Comparison of ENCODE assay signal across 8 cellular contexts in genomic region chr2:171703574-171704347, GRCh38. TPM values are rescaled to one million over a fixed set of nuclear protein-coding genes. Genes with fewer than 3 reads are reported as not detected.
DNase-seq lines count a peak whose midpoint lies in the region; ATAC-seq, FAIRE-seq and TF ChIP-seq lines count a peak whose summit lies in the region.

No MANE protein-coding gene starts in this region.

- H3K4me1 ChIP-seq in OCI-LY1 (ENCODE audit: insufficient read depth, low read length, severe bottlenecking) (peaks cover 4% of the 10 kb centered on the region), osteoblast (ENCODE audit: insufficient read depth, low read length) (peaks cover 10% of the 10 kb centered on the region)

- H3K79me2 ChIP-seq in OCI-LY1 (ENCODE audit: insufficient read depth, low read length) (no peaks in the 10 kb centered on the region), osteoblast (ENCODE audit: insufficient read depth, low read length) (peaks cover 73% of the 10 kb centered on the region)

- no peak for ATAC-seq in HG03039 (IDR thresholded peaks at IDR 0.05; ENCODE audit: unreplicated experiment)
- no peak for ATAC-seq in HG03432 (IDR thresholded peaks at IDR 0.05; ENCODE audit: unreplicated experiment)
- no peak for ATAC-seq in GM21737 (IDR thresholded peaks at IDR 0.05; ENCODE audit: unreplicated experiment)

- peak; percentile 68 for FAIRE-seq in GM12892 (lab: Jason Lieb, UNC)

- no peak overlapping the region for H3K9ac ChIP-seq in OCI-LY1 (ENCODE audit: low read length)

- H3K4me3 ChIP-seq in OCI-LY1 (ENCODE audit: low read depth, low read length, poor library complexity, severe bottlenecking) (no peak overlapping the region), epithelial cell of proximal tubule (ENCODE audit: low read depth, low read length) (no peak overlapping the region), osteoblast (ENCODE audit: insufficient read depth, low read length) (no peak overlapping the region)

- peak; percentile 70 for TF ChIP-seq CTCF in OCI-LY1 (IDR thresholded peaks at IDR 0.05; ENCODE audit: low read length)
- peak; percentile 51 for TF ChIP-seq CTCF in epithelial cell of proximal tubule (conservative IDR thresholded peaks at IDR 0.05; ENCODE audit: low read depth, low read length)
- TF ChIP-seq CTCF in osteoblast (IDR thresholded peaks at IDR 0.05; ENCODE audit: extremely low read depth, low read depth, low read length), result peak; percentile 65

- H2AFZ ChIP-seq in OCI-LY1 (ENCODE audit: low read length), result no peak overlapping the region
- H2AFZ ChIP-seq in osteoblast (ENCODE audit: low read length), result no peak overlapping the region

- no peak overlapping the region for H3K4me2 ChIP-seq in OCI-LY1 (ENCODE audit: low read length)
- H3K4me2 ChIP-seq in osteoblast (ENCODE audit: insufficient read depth, low read length), result no peak overlapping the region

- no peaks in the 10 kb centered on the region for H3F3A ChIP-seq in OCI-LY1 (ENCODE audit: insufficient read depth, low read length)

- no peaks in the 10 kb centered on the region for H3K9me2 ChIP-seq in OCI-LY1 (ENCODE audit: low read depth, low read length)

- H3K27ac ChIP-seq in OCI-LY1 (ENCODE audit: low read depth, low read length, poor library complexity, severe bottlenecking) (no peak overlapping the region), osteoblast (ENCODE audit: low read depth, low read length) (peak overlapping the region; percentile 38)

- TF ChIP-seq POLR2A in GM12892 (IDR thresholded peaks at IDR 0.05; ENCODE audit: low read depth, low read length), result no peak

- no peaks in the 10 kb centered on the region for H3K9me3 ChIP-seq in OCI-LY1 (ENCODE audit: low read length)
- no peaks in the 10 kb centered on the region for H3K9me3 ChIP-seq in osteoblast (ENCODE audit: low read depth, low read length)

- DNase-seq in Ammon's horn (ENCODE audit: low spot score) (peak; percentile 35), GM12892 (ENCODE audit: insufficient read length) (no peak), epithelial cell of proximal tubule (ENCODE audit: low read depth) (no peak), osteoblast (ENCODE audit: insufficient read length, low spot score, missing footprints) (no peak)

- no peaks in the 10 kb centered on the region for H4K20me1 ChIP-seq in OCI-LY1 (ENCODE audit: insufficient read depth, low read length)
- peaks cover 20% of the 10 kb centered on the region for H4K20me1 ChIP-seq in osteoblast (ENCODE audit: insufficient read depth, low read length)

- H3K36me3 ChIP-seq in OCI-LY1 (ENCODE audit: insufficient read depth, low read length), result 0 out of 2 replicates have a peak, but pooled peaks cover 4% of the 10 kb centered on the region
- peaks cover 14% of the 10 kb centered on the region for H3K36me3 ChIP-seq in osteoblast (ENCODE audit: insufficient read depth, low read length)

- no peaks in the 10 kb centered on the region for H3K27me3 ChIP-seq in OCI-LY1 (ENCODE audit: insufficient read depth, low read length)
- no peaks in the 10 kb centered on the region for H3K27me3 ChIP-seq in osteoblast (ENCODE audit: insufficient read depth, low read length)

RNA-seq across cellular contexts. Expression of gene DYNC1I2, which starts 16.5 kb away (rescaled TPM):
- polyA plus RNA-seq in GM12892 (2012; ENCODE audit: missing spikeins), result 61.9 TPM
- 128 and 146 TPM in 2 replicates for total RNA-seq in epithelial cell of proximal tubule
- 109 and 110 TPM in 2 replicates for total RNA-seq in osteoblast
